1 cellular context compared by ENCODE assay signal in the genomic region with DNA sequence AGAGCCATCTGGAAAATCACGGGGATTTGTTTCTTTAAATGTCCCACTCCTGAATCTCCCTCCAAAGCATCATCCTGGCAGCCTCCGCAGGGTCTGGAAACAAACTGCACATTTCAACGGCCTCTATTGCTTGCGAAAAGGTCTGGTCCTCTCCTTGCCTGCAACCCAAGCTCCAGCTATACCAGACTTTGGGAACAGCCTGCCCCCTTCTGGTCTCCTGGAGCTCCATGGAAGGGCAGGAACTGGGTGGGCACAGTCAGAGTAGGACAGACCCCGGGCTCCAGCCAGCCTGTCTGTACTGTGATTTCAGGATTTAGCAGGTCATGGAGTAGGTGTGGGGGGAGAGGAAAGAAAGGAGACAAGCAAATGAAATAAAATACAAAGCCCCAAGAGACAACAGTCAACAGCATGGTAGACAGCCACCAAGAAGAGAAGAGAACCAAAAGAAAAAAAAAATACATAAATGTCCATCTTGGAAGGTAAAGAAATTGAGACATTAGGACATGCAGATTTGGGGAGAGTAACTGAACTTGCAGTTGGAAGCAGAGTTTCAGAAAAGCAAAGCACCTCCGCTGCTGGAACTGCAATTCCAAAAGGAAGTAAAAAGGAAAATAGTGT.
TF ChIP-seq lines count a peak whose summit lies in the region.

No MANE protein-coding gene starts in this region.

TF ChIP-seq in HepG2, 621 proteins besides CTCF, POLR2A, EP300 and RAD21 (continued from another document):
- TF ChIP-seq KLF6 (CRISPR knock-in tag; IDR thresholded peaks at IDR 0.05) = no peak
- TF ChIP-seq NFE2 (CRISPR knock-in tag; IDR thresholded peaks at IDR 0.05) = no peak
- TF ChIP-seq ZNF577 (CRISPR knock-in tag; IDR thresholded peaks at IDR 0.05; ENCODE audit: borderline replicate concordance, low read depth) = no peak
- peak; percentile 45 for TF ChIP-seq U2AF1 (optimal IDR thresholded peaks at IDR 0.05; ENCODE audit: low read depth, low read length)
- TF ChIP-seq HDAC2 (CRISPR knock-in tag; IDR thresholded peaks at IDR 0.05) = no peak
- TF ChIP-seq ZNF720 (CRISPR knock-in tag; IDR thresholded peaks at IDR 0.05) = no peak
- peak; percentile 54 for TF ChIP-seq XRCC5 (optimal IDR thresholded peaks at IDR 0.05; ENCODE audit: low read length)
- peak; percentile 75 for TF ChIP-seq STAG1 (CRISPR knock-in tag; IDR thresholded peaks at IDR 0.05)
- no peak for TF ChIP-seq TCF7L2 (IDR thresholded peaks at IDR 0.05; ENCODE audit: low read depth, low read length)
- no peak for TF ChIP-seq JDP2 (CRISPR knock-in tag; IDR thresholded peaks at IDR 0.05; ENCODE audit: borderline replicate concordance)
- no peak for TF ChIP-seq SNAPC2 (CRISPR knock-in tag; IDR thresholded peaks at IDR 0.05)
- 0 out of 2 replicates have a peak, but pooled peaks have one; percentile 25 for TF ChIP-seq ZBTB7B (CRISPR knock-in tag; IDR thresholded peaks at IDR 0.05)
- TF ChIP-seq, protein P1, sequence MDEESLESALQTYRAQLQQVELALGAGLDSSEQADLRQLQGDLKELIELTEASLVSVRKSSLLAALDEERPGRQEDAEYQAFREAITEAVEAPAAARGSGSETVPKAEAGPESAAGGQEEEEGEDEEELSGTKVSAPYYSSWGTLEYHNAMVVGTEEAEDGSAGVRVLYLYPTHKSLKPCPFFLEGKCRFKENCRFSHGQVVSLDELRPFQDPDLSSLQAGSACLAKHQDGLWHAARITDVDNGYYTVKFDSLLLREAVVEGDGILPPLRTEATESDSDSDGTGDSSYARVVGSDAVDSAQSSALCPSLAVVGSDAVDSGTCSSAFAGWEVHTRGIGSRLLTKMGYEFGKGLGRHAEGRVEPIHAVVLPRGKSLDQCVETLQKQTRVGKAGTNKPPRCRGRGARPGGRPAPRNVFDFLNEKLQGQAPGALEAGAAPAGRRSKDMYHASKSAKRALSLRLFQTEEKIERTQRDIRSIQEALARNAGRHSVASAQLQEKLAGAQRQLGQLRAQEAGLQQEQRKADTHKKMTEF (CRISPR knock-in tag; IDR thresholded peaks at IDR 0.05) = no peak
- TF ChIP-seq, protein P2, sequence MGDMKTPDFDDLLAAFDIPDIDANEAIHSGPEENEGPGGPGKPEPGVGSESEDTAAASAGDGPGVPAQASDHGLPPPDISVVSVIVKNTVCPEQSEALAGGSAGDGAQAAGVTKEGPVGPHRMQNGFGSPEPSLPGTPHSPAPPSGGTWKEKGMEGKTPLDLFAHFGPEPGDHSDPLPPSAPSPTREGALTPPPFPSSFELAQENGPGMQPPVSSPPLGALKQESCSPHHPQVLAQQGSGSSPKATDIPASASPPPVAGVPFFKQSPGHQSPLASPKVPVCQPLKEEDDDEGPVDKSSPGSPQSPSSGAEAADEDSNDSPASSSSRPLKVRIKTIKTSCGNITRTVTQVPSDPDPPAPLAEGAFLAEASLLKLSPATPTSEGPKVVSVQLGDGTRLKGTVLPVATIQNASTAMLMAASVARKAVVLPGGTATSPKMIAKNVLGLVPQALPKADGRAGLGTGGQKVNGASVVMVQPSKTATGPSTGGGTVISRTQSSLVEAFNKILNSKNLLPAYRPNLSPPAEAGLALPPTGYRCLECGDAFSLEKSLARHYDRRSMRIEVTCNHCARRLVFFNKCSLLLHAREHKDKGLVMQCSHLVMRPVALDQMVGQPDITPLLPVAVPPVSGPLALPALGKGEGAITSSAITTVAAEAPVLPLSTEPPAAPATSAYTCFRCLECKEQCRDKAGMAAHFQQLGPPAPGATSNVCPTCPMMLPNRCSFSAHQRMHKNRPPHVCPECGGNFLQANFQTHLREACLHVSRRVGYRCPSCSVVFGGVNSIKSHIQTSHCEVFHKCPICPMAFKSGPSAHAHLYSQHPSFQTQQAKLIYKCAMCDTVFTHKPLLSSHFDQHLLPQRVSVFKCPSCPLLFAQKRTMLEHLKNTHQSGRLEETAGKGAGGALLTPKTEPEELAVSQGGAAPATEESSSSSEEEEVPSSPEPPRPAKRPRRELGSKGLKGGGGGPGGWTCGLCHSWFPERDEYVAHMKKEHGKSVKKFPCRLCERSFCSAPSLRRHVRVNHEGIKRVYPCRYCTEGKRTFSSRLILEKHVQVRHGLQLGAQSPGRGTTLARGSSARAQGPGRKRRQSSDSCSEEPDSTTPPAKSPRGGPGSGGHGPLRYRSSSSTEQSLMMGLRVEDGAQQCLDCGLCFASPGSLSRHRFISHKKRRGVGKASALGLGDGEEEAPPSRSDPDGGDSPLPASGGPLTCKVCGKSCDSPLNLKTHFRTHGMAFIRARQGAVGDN (CRISPR knock-in tag; IDR thresholded peaks at IDR 0.05) = no peak
- TF ChIP-seq, protein P3, sequence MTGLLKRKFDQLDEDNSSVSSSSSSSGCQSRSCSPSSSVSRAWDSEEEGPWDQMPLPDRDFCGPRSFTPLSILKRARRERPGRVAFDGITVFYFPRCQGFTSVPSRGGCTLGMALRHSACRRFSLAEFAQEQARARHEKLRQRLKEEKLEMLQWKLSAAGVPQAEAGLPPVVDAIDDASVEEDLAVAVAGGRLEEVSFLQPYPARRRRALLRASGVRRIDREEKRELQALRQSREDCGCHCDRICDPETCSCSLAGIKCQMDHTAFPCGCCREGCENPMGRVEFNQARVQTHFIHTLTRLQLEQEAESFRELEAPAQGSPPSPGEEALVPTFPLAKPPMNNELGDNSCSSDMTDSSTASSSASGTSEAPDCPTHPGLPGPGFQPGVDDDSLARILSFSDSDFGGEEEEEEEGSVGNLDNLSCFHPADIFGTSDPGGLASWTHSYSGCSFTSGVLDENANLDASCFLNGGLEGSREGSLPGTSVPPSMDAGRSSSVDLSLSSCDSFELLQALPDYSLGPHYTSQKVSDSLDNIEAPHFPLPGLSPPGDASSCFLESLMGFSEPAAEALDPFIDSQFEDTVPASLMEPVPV (CRISPR knock-in tag; IDR thresholded peaks at IDR 0.05) = no peak
- no peak for TF ChIP-seq MBNL3 (CRISPR knock-in tag; conservative IDR thresholded peaks at IDR 0.05)
- TF ChIP-seq PHB2 (IDR thresholded peaks at IDR 0.05; ENCODE audit: partially characterized antibody) = no peak
- TF ChIP-seq SMC3 (IDR thresholded peaks at IDR 0.05; ENCODE audit: low read length) = peak; percentile 63; the same call in 1 of the 2 replicates
- TF ChIP-seq KLF15 (CRISPR knock-in tag; IDR thresholded peaks at IDR 0.05; ENCODE audit: borderline replicate concordance) = no peak
- TF ChIP-seq ZNF329 (CRISPR knock-in tag; IDR thresholded peaks at IDR 0.05; ENCODE audit: low read depth) = no peak
